1 cellular context compared by ENCODE assay signal in genomic region chr7:2163565-2163964, GRCh38.
TF ChIP-seq lines count a peak whose summit lies in the region.

No MANE protein-coding gene starts in this region.

TF ChIP-seq in HepG2, 621 proteins besides CTCF, POLR2A, EP300 and RAD21 (continued from another document):
- TF ChIP-seq CEBPZ (IDR thresholded peaks at IDR 0.05; ENCODE audit: low read length) (no peak), ZNF687 (CRISPR knock-in tag; IDR thresholded peaks at IDR 0.05) (peak; percentile 36; the same call in 1 of the 2 replicates), ZNF501 (CRISPR knock-in tag; IDR thresholded peaks at IDR 0.05) (no peak), RFX3 (CRISPR knock-in tag; IDR thresholded peaks at IDR 0.05) (no peak), ZBTB38 (CRISPR knock-in tag; IDR thresholded peaks at IDR 0.05) (0 out of 2 replicates have a peak, but pooled peaks have one; percentile 40), ZFP36L2 (CRISPR knock-in tag; IDR thresholded peaks at IDR 0.05) (no peak), PAXIP1 (CRISPR knock-in tag; conservative IDR thresholded peaks at IDR 0.05) (no peak)
TF ChIP-seq in HepG2: peak in this region for 4.
